Comparison of ENCODE assay signal across 20 cellular contexts in genomic region chr11:34929794-34930763, GRCh38. TPM values are rescaled to one million over a fixed set of nuclear protein-coding genes. Genes with fewer than 3 reads are reported as not detected.
A peak's percentile ranks its signal among the peaks of the same experiment; 100 is the strongest.
DNase-seq lines count a peak whose midpoint lies in the region; TF ChIP-seq lines count a peak whose summit lies in the region.
"Had no signal": no experiment of that assay in that cellular context is flagged by ENCODE, and none has a peak within 500 bp of the region (broad histone marks: within the 10 kb centered on the region; RNA-seq: fewer than 3 reads in every experiment).

No MANE protein-coding gene starts in this region.

- H2AFZ ChIP-seq in MM.1S (ENCODE audit: low read length), result no peak overlapping the region
- H2AFZ ChIP-seq: neural progenitor cell had no signal

- H3K4me1 Mint-ChIP-seq in Calu3 (ENCODE audit: low read depth, unreplicated experiment) (peaks cover 42% of the 10 kb centered on the region), progenitor cell of endocrine pancreas (ENCODE audit: low read depth) (peaks cover 42% of the 10 kb centered on the region)

- no peaks in the 10 kb centered on the region for H3K27me3 ChIP-seq in MM.1S (replicated peaks; ENCODE audit: insufficient read depth, low read length)
- no peaks in the 10 kb centered on the region for H3K27me3 ChIP-seq in iPS-20b (ENCODE audit: insufficient read depth, low read length)
- H3K27me3 ChIP-seq: dorsolateral prefrontal cortex, neural progenitor cell had no signal

- H3K27me3 Mint-ChIP-seq in Calu3 (ENCODE audit: unreplicated experiment) (no peaks in the 10 kb centered on the region), progenitor cell of endocrine pancreas (no peaks in the 10 kb centered on the region)

- DNase-seq in Calu3, result peak; percentile 67
- DNase-seq in MM.1S, result peak; percentile 5
- no peak for DNase-seq in progenitor cell of endocrine pancreas (ENCODE audit: low spot score, unreplicated experiment)
- no peak for DNase-seq in SHP77 treated with DMSO at 0.1 percent for 48 hours (lab: John Stamatoyannopoulos, UW)
- no peak for DNase-seq in NCI-H748 treated with DMSO at 0.1 percent for 48 hours (lab: John Stamatoyannopoulos, UW)
- DNase-seq in KBM-7, result no peak
- DNase-seq: activated CD4-positive, alpha-beta T cell treated with anti-CD3 and anti-CD28 coated beads for 48 hours; activated CD8-positive, alpha-beta memory T cell treated with anti-CD3 and anti-CD28 coated beads, Interleukin-2, amount 50 U/mL, for 4 hours; activated effector memory CD4-positive, alpha-beta T cell treated with Interleukin-2 at 50 U/mL for 16 hours; amniotic stem cell; dorsolateral prefrontal cortex; foreskin fibroblast; hypothalamus; NCI-H187; NCI-H226; RPMI8226; T-helper 1 cell had no signal

- peaks cover 60% of the 10 kb centered on the region for H3K79me2 ChIP-seq in MM.1S (ENCODE audit: low read length)

- H3K27ac ChIP-seq in MM.1S (ENCODE audit: low read length) (no peak overlapping the region), iPS-20b (ENCODE audit: low read length) (no peak overlapping the region)
- H3K27ac ChIP-seq: dorsolateral prefrontal cortex, epithelial cell of prostate, neural progenitor cell had no signal

- H3K27ac Mint-ChIP-seq in Calu3 (ENCODE audit: unreplicated experiment) (peak overlapping the region; percentile 28), progenitor cell of endocrine pancreas (peak overlapping the region; percentile 77)
- H3K27ac Mint-ChIP-seq: neural progenitor cell had no signal

- H3K9ac ChIP-seq in MM.1S (ENCODE audit: low read length) (no peak overlapping the region), iPS-20b (ENCODE audit: low read depth, low read length) (0 out of 2 replicates have a peak overlapping the region, but pooled peaks have one; percentile 10)
- H3K9ac ChIP-seq: neural progenitor cell had no signal

- no peaks in the 10 kb centered on the region for H3F3A ChIP-seq in MM.1S (ENCODE audit: insufficient read depth, low read length)

- H3K4me3 ChIP-seq in MM.1S (ENCODE audit: low read length) (no peak overlapping the region), iPS-20b (ENCODE audit: low read length) (no peak overlapping the region)
- H3K4me3 ChIP-seq: dorsolateral prefrontal cortex, neural progenitor cell had no signal

- peak overlapping the region; percentile 52 for H3K4me3 Mint-ChIP-seq in Calu3 (ENCODE audit: low read depth, unreplicated experiment)
- H3K4me3 Mint-ChIP-seq in progenitor cell of endocrine pancreas (ENCODE audit: low read depth), result peak overlapping the region; percentile 14
- H3K4me3 Mint-ChIP-seq: neural progenitor cell had no signal

- H4K20me1 ChIP-seq in MM.1S (ENCODE audit: insufficient read depth, low read length), result 0 out of 2 replicates have a peak, but pooled peaks cover 3% of the 10 kb centered on the region

- no peaks in the 10 kb centered on the region for H3K36me3 ChIP-seq in MM.1S (replicated peaks; ENCODE audit: insufficient read depth, low read length)
- peaks cover 22% of the 10 kb centered on the region for H3K36me3 ChIP-seq in iPS-20b (ENCODE audit: insufficient read depth, low read depth, low read length)
- H3K36me3 ChIP-seq: neural progenitor cell had no signal

- no TSS peak for BruUV-seq in Calu3 (replicated peaks; lab: Mats Ljungman, UMichigan)

- intact Hi-C loops in Calu3 (cut with micrococcal nuclease; ENCODE audit: unreplicated experiment), result loop anchor here (5.0 kb wide), 4 partner anchors 47 to 557 kb away; no protein-coding TSS in a partner anchor

- H3K9me3 Mint-ChIP-seq in Calu3 (ENCODE audit: low read depth, unreplicated experiment) (no peaks in the 10 kb centered on the region), progenitor cell of endocrine pancreas (ENCODE audit: low read depth) (peaks cover 3% of the 10 kb centered on the region)
- H3K9me3 Mint-ChIP-seq: neural progenitor cell had no signal

- TF ChIP-seq CTCF in Calu3 (IDR thresholded peaks at IDR 0.05; ENCODE audit: unreplicated experiment) (no peak), MM.1S (IDR thresholded peaks at IDR 0.05; ENCODE audit: low read length) (no peak), progenitor cell of endocrine pancreas (IDR thresholded peaks at IDR 0.05; ENCODE audit: unreplicated experiment) (no peak)

- H3K4me1 ChIP-seq in MM.1S (ENCODE audit: low read length), result 0 out of 2 replicates have a peak, but pooled peaks cover 3% of the 10 kb centered on the region
- peaks cover 15% of the 10 kb centered on the region for H3K4me1 ChIP-seq in iPS-20b (ENCODE audit: insufficient read depth, low read length)

- H3K9me3 ChIP-seq in MM.1S (replicated peaks; ENCODE audit: insufficient read depth, low read length), result no peaks in the 10 kb centered on the region
- no peaks in the 10 kb centered on the region for H3K9me3 ChIP-seq in iPS-20b (ENCODE audit: insufficient read depth, low read depth, low read length)

- no peak overlapping the region for H3K4me2 ChIP-seq in MM.1S (ENCODE audit: low read depth, low read length)
- H3K4me2 ChIP-seq: neural progenitor cell had no signal

- in situ Hi-C loops in KBM-7 (cut with MboI; ENCODE audit: low pct_unique_long_range_greater_than_20kb, low sequenced_read_pairs), result no loop called here

- H3K36me3 Mint-ChIP-seq in Calu3 (ENCODE audit: insufficient read depth, unreplicated experiment), result peaks cover 6% of the 10 kb centered on the region
- peaks cover 13% of the 10 kb centered on the region for H3K36me3 Mint-ChIP-seq in progenitor cell of endocrine pancreas (ENCODE audit: insufficient read depth)

- CTCF ChIA-PET in Calu3 (lab: Charles Lee), result no interaction called here

- no peaks in the 10 kb centered on the region for H3K9me2 ChIP-seq in MM.1S (replicated peaks; ENCODE audit: insufficient read depth, low read length)

RNA-seq across cellular contexts. Expression of gene PDHX, which starts 13.7 kb away (rescaled TPM):
- total RNA-seq in Calu3 (2022) (47.6 and 55.9 TPM in 2 replicates), progenitor cell of endocrine pancreas (39.9 and 42.4 TPM in 2 replicates)

RNA-seq across cellular contexts. Expression of gene APIP, which starts 13.9 kb away (rescaled TPM):
- 41.2 and 42.4 TPM in 2 replicates for total RNA-seq in Calu3 (2022)
- 23.5 and 24.7 TPM in 2 replicates for total RNA-seq in progenitor cell of endocrine pancreas

Comparison
In these comparisons a context has a peak if more than half of its experiments do, and no peak if none do; other contexts are left out.
1. DNase-seq: peak in Calu3 (single experiment) and MM.1S (single experiment); none in progenitor cell of endocrine pancreas (single experiment), SHP77 treated with DMSO at 0.1 percent for 48 hours (single experiment), NCI-H748 treated with DMSO at 0.1 percent for 48 hours (single experiment) and KBM-7 (single experiment).